Comparison of ENCODE assay signal across 17 cellular contexts in genomic region chr20:48126227-48126740, GRCh38.
"Had no signal": no experiment of that assay in that cellular context is flagged by ENCODE, and none has a peak within 500 bp of the region (broad histone marks: within the 10 kb centered on the region; RNA-seq: fewer than 3 reads in every experiment).

No MANE protein-coding gene starts in this region.

- DNase-seq: activated CD4-positive, alpha-beta T cell treated with anti-CD3 and anti-CD28 coated beads, Interleukin-2, amount 50 U/mL, for 1 hour; activated CD4-positive, CD25-positive, alpha-beta regulatory T cell; activated naive CD4-positive, alpha-beta T cell treated with anti-CD3 and anti-CD28 coated beads, Interleukin-2, amount 50 U/mL, for 16 hours; activated T-cell treated with anti-CD3 and anti-CD28 coated beads for 4 hours; adrenal gland; colonic mucosa; effector CD8-positive, alpha-beta T cell; gastrocnemius medialis; heart right ventricle; islet precursor cell; left lung; stimulated activated CD4-positive, alpha-beta T cell treated with anti-CD3 and anti-CD28 coated beads, Interleukin-2, amount 100 ng/mL, for 48 hours; stimulated activated naive CD4-positive, alpha-beta T cell treated with Interleukin-2 at 50 U/mL for 16 hours; upper lobe of right lung had no signal

- H3K36me3 ChIP-seq: adrenal gland, colonic mucosa, gastrocnemius medialis, heart right ventricle, left lung, prostate gland, upper lobe of right lung had no signal

- H3K9me3 ChIP-seq: adrenal gland, colonic mucosa, gastrocnemius medialis, left lung, prostate gland, upper lobe of right lung had no signal

- ATAC-seq: activated T-helper 17 cell treated with anti-CD3 and anti-CD28 coated beads, Interleukin-2, amount 50 U/mL, for 72 hours; gastrocnemius medialis; heart right ventricle; left lung; natural killer cell treated with Interleukin-12 subunit alpha and Interleukin-12 subunit beta and Interleukin-15 and Interleukin-18, amount 100 ng/mL, for 72 hours; upper lobe of right lung had no signal

- H3K27me3 ChIP-seq: adrenal gland, colonic mucosa, upper lobe of right lung had no signal

- H3K4me3 ChIP-seq: adrenal gland, colonic mucosa, gastrocnemius medialis, heart right ventricle, left lung, prostate gland, upper lobe of right lung had no signal

- H3K27ac ChIP-seq: adrenal gland, colonic mucosa, gastrocnemius medialis, heart right ventricle, left lung, prostate gland, upper lobe of right lung had no signal

- H3K4me1 ChIP-seq: adrenal gland, colonic mucosa, gastrocnemius medialis, heart right ventricle, left lung, prostate gland, upper lobe of right lung had no signal
